ENCODE assay signal across 24 cellular contexts in genomic region chr5:160325716-160326115, GRCh38. TPM values are rescaled to one million over a fixed set of nuclear protein-coding genes. Genes with fewer than 3 reads are reported as not detected.
"Had no signal": no experiment of that assay in that cellular context is flagged by ENCODE, and none has a peak within 500 bp of the region (broad histone marks: within the 10 kb centered on the region; RNA-seq: fewer than 3 reads in every experiment).

No MANE protein-coding gene starts in this region.

- H3K27ac Mint-ChIP-seq: immature natural killer cell; mesothelial cell of epicardium; naive thymus-derived CD4-positive, alpha-beta T cell; natural killer cell treated with Interleukin-12 subunit alpha and Interleukin-12 subunit beta and Interleukin-15 and Interleukin-18, amount 100 ng/mL, for 72 hours; stimulated activated memory B cell treated with anti-CD40 and anti-IgM and Interleukin-4, amounts not matched to agents 10 μg/mL and 1 μg/mL and 100 μg/mL, for 72 hours; stimulated activated naive CD8-positive, alpha-beta T cell treated with anti-CD3 and anti-CD28 coated beads, Interleukin-15, amount 100 ng/mL, for 72 hours had no signal

- H3K4me1 Mint-ChIP-seq: immature natural killer cell; stimulated activated memory B cell treated with anti-CD40 and anti-IgM and Interleukin-4, amounts not matched to agents 10 μg/mL and 1 μg/mL and 100 μg/mL, for 72 hours; stimulated activated naive CD8-positive, alpha-beta T cell treated with anti-CD3 and anti-CD28 coated beads, Interleukin-15, amount 100 ng/mL, for 72 hours had no signal

- H3K36me3 Mint-ChIP-seq: immature natural killer cell; mesothelial cell of epicardium; natural killer cell treated with Interleukin-12 subunit alpha and Interleukin-12 subunit beta and Interleukin-15 and Interleukin-18, amount 100 ng/mL, for 72 hours; stimulated activated memory B cell treated with anti-CD40 and anti-IgM and Interleukin-4, amounts not matched to agents 10 μg/mL and 1 μg/mL and 100 μg/mL, for 72 hours had no signal

- H3K4me1 ChIP-seq: heart left ventricle, left ventricle myocardium inferior, parathyroid adenoma, psoas muscle, right lobe of liver, tibial nerve, uterus had no signal

- H3K9me3 ChIP-seq: heart left ventricle, left ventricle myocardium inferior, psoas muscle, right lobe of liver, tibial nerve, uterus had no signal

- ATAC-seq: heart left ventricle; naive thymus-derived CD4-positive, alpha-beta T cell; natural killer cell treated with Interleukin-12 subunit alpha and Interleukin-12 subunit beta and Interleukin-15 and Interleukin-18, amount 100 ng/mL, for 72 hours; psoas muscle; right lobe of liver; stimulated activated memory B cell treated with anti-CD40 and anti-IgM and Interleukin-4, amounts not matched to agents 10 μg/mL and 1 μg/mL and 100 μg/mL, for 72 hours; stimulated activated naive CD8-positive, alpha-beta T cell treated with anti-CD3 and anti-CD28 coated beads, Interleukin-15, amount 100 ng/mL, for 72 hours had no signal

- H3K36me3 ChIP-seq: heart left ventricle, left ventricle myocardium inferior, right lobe of liver, tibial nerve, uterus had no signal

- H3K4me2 ChIP-seq: smooth muscle cell had no signal

- DNase-seq: heart left ventricle; hypothalamus; immature natural killer cell; kidney; left ventricle myocardium inferior; mesendoderm; naive thymus-derived CD4-positive, alpha-beta T cell; psoas muscle; right lobe of liver; stimulated activated CD4-positive, alpha-beta T cell treated with anti-CD3 and anti-CD28 coated beads, Interleukin-1b, Interleukin-23, amount 100 ng/mL, for 48 hours; stimulated activated CD4-positive, alpha-beta T cell treated with anti-CD3 and anti-CD28 coated beads, Interleukin-2, amount 100 ng/mL, for 48 hours; stimulated activated CD4-positive, alpha-beta T cell treated with anti-CD3 and anti-CD28 coated beads, Interleukin-4, amount 100 ng/mL, for 4 hours; stimulated activated CD8-positive, alpha-beta memory T cell treated with anti-CD3 and anti-CD28 coated beads, Interleukin-4, amount 100 ng/mL, for 48 hours; stimulated activated naive CD4-positive, alpha-beta T cell treated with Interleukin-2 at 50 U/mL for 16 hours; stimulated activated naive CD8-positive, alpha-beta T cell treated with anti-CD3 and anti-CD28 coated beads, Interleukin-15, amount 100 ng/mL, for 72 hours; substantia nigra; uterus had no signal

- H3K4me3 ChIP-seq: heart left ventricle, left ventricle myocardium inferior, lung, psoas muscle, right lobe of liver, smooth muscle cell, tibial nerve, uterus had no signal

- H3K9ac ChIP-seq: parathyroid adenoma had no signal

- H3K27ac ChIP-seq: heart left ventricle, left ventricle myocardium inferior, parathyroid adenoma, psoas muscle, right lobe of liver, tibial nerve, uterus had no signal

- H3K27me3 ChIP-seq: heart left ventricle, right lobe of liver, tibial nerve, uterus had no signal

- H3K9me3 Mint-ChIP-seq: immature natural killer cell; mesothelial cell of epicardium; natural killer cell treated with Interleukin-12 subunit alpha and Interleukin-12 subunit beta and Interleukin-15 and Interleukin-18, amount 100 ng/mL, for 72 hours; stimulated activated memory B cell treated with anti-CD40 and anti-IgM and Interleukin-4, amounts not matched to agents 10 μg/mL and 1 μg/mL and 100 μg/mL, for 72 hours; stimulated activated naive CD8-positive, alpha-beta T cell treated with anti-CD3 and anti-CD28 coated beads, Interleukin-15, amount 100 ng/mL, for 72 hours had no signal

- H3K4me3 Mint-ChIP-seq: immature natural killer cell; mesothelial cell of epicardium; naive thymus-derived CD4-positive, alpha-beta T cell; natural killer cell treated with Interleukin-12 subunit alpha and Interleukin-12 subunit beta and Interleukin-15 and Interleukin-18, amount 100 ng/mL, for 72 hours; stimulated activated memory B cell treated with anti-CD40 and anti-IgM and Interleukin-4, amounts not matched to agents 10 μg/mL and 1 μg/mL and 100 μg/mL, for 72 hours; stimulated activated naive CD8-positive, alpha-beta T cell treated with anti-CD3 and anti-CD28 coated beads, Interleukin-15, amount 100 ng/mL, for 72 hours had no signal

- H3K79me2 ChIP-seq: parathyroid adenoma had no signal

- H2AFZ ChIP-seq: parathyroid adenoma had no signal

RNA-seq across cellular contexts. Expression of gene CCNJL, which starts 13.4 kb away (rescaled TPM):
- polyA plus RNA-seq: naive thymus-derived CD4-positive, alpha-beta T cell had no signal

RNA-seq across cellular contexts. Expression of gene C1QTNF2, which starts 44.7 kb away (rescaled TPM):
- total RNA-seq: naive thymus-derived CD4-positive, alpha-beta T cell; natural killer cell treated with Interleukin-12 subunit alpha and Interleukin-12 subunit beta and Interleukin-15 and Interleukin-18, amount 100 ng/mL, for 72 hours had no signal
- polyA plus RNA-seq: immature natural killer cell; naive thymus-derived CD4-positive, alpha-beta T cell had no signal
